ENCODE assay signal across 34 cellular contexts in the genomic region with DNA sequence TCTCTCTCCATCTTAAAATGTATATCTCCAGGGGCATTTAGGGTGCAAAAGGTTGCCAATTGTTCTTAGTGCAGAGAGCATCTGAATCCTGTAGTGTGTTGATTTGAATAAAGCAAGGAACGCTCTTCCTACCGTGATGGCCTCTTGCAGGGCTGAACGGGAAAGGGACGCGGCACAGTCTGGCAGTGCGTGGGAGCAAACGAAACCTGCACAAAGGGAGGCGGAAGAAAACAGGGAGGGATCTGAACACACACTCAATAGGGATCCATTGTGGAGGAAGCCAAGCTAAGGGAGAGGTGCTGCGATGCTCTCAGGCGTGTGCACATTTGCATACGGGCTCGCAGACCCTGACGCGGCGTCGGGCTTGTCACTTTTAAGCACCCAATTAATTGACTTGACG.
"Had no signal": no experiment of that assay in that cellular context is flagged by ENCODE, and none has a peak within 500 bp of the region (broad histone marks: within the 10 kb centered on the region; RNA-seq: fewer than 3 reads in every experiment).

No MANE protein-coding gene starts in this region.

- H3K36me3 ChIP-seq: ascending aorta, cardiac muscle cell, gastroesophageal sphincter, left ventricle myocardium inferior, pancreas, prostate gland, sigmoid colon, stomach, thyroid gland, upper lobe of left lung, vagina had no signal

- H3K27me3 Mint-ChIP-seq: activated CD4-positive, alpha-beta memory T cell treated with anti-CD3 and anti-CD28 coated beads for 36 hours; activated naive CD4-positive, alpha-beta T cell treated with anti-CD3 and anti-CD28 coated beads, Interleukin-2, amount 10 ng/mL, durations not matched to agents 7 days and 5 days; activated naive CD8-positive, alpha-beta T cell treated with anti-CD3 and anti-CD28 coated beads, Interleukin-2, amount 10 ng/mL, durations not matched to agents 7 days and 5 days had no signal

- H3K27ac Mint-ChIP-seq: activated CD4-positive, alpha-beta memory T cell treated with anti-CD3 and anti-CD28 coated beads for 36 hours; activated naive CD4-positive, alpha-beta T cell treated with anti-CD3 and anti-CD28 coated beads, Interleukin-2, amount 10 ng/mL, durations not matched to agents 7 days and 5 days; activated naive CD8-positive, alpha-beta T cell treated with anti-CD3 and anti-CD28 coated beads, Interleukin-2, amount 10 ng/mL, durations not matched to agents 7 days and 5 days; activated T-helper 1 cell treated with anti-CD3 and anti-CD28 coated beads, Interleukin-12 subunit alpha, Interleukin-12 subunit beta, Interleukin-2, Interleukin-4 antibody, amounts not matched to agents 30 ng/mL and 10 ng/mL and 1 ng/mL, durations not matched to agents 14 hours and 24 hours and 36 hours; natural killer cell treated with Interleukin-12 subunit alpha and Interleukin-12 subunit beta and Interleukin-15 and Interleukin-18, amount 100 ng/mL, for 72 hours; stimulated activated effector memory CD8-positive, alpha-beta T cell treated with anti-CD3 and anti-CD28 coated beads, Interleukin-12 subunit alpha, Interleukin-12 subunit beta, amount 100 ng/mL, for 72 hours; T-helper 2 cell treated with Interferon-gamma antibody and Interleukin-4, amounts not matched to agents 5 μg/mL and 100 μg/mL, for 36 hours had no signal

- H3K4me1 Mint-ChIP-seq: activated naive CD4-positive, alpha-beta T cell treated with anti-CD3 and anti-CD28 coated beads, Interleukin-2, amount 10 ng/mL, durations not matched to agents 7 days and 5 days; activated naive CD8-positive, alpha-beta T cell treated with anti-CD3 and anti-CD28 coated beads, Interleukin-2, amount 10 ng/mL, durations not matched to agents 7 days and 5 days; stimulated activated effector memory CD8-positive, alpha-beta T cell treated with anti-CD3 and anti-CD28 coated beads, Interleukin-12 subunit alpha, Interleukin-12 subunit beta, amount 100 ng/mL, for 72 hours had no signal

- DNase-seq: activated CD4-positive, alpha-beta memory T cell treated with anti-CD3 and anti-CD28 coated beads for 36 hours; activated CD4-positive, alpha-beta T cell treated with anti-CD3 and anti-CD28 coated beads for 4 hours; activated CD8-positive, alpha-beta memory T cell treated with anti-CD3 and anti-CD28 coated beads, Interleukin-2, amount 50 U/mL, for 4 hours; activated gamma-delta T cell; activated naive CD4-positive, alpha-beta T cell treated with anti-CD3 and anti-CD28 coated beads, Interleukin-2, amount 10 ng/mL, durations not matched to agents 7 days and 5 days; activated naive CD8-positive, alpha-beta T cell treated with anti-CD3 and anti-CD28 coated beads, Interleukin-2, amount 10 ng/mL, durations not matched to agents 7 days and 5 days; activated T-cell treated with anti-CD3 and anti-CD28 coated beads, Interleukin-2, amount 50 U/mL, for 1 hour; cerebellar nuclear complex; dorsolateral prefrontal cortex; effector memory CD4-positive, alpha-beta T cell; erythroblast; hippocampal formation; left ventricle myocardium inferior; mucosa of descending colon; nucleus accumbens; pancreas; sigmoid colon; small intestine; stimulated activated CD4-positive, alpha-beta T cell treated with anti-CD3 and anti-CD28 coated beads, Interleukin-4, amount 100 ng/mL, for 24 hours; stomach; thyroid gland; upper lobe of left lung had no signal

- H3K4me1 ChIP-seq: ascending aorta, gastroesophageal sphincter, left ventricle myocardium inferior, pancreas, prostate gland, sigmoid colon, stomach, thyroid gland, upper lobe of left lung, vagina had no signal

- ATAC-seq: gastroesophageal sphincter; mucosa of descending colon; natural killer cell treated with Interleukin-12 subunit alpha and Interleukin-12 subunit beta and Interleukin-15 and Interleukin-18, amount 100 ng/mL, for 72 hours; pancreas; stimulated activated effector memory CD8-positive, alpha-beta T cell treated with anti-CD3 and anti-CD28 coated beads, Interleukin-12 subunit alpha, Interleukin-12 subunit beta, amount 100 ng/mL, for 72 hours had no signal

- H3K9me3 ChIP-seq: ascending aorta, gastroesophageal sphincter, left ventricle myocardium inferior, mucosa of descending colon, pancreas, prostate gland, sigmoid colon, stomach, thyroid gland, upper lobe of left lung, vagina had no signal

- H3K36me3 Mint-ChIP-seq: activated CD4-positive, alpha-beta memory T cell treated with anti-CD3 and anti-CD28 coated beads for 36 hours; activated naive CD4-positive, alpha-beta T cell treated with anti-CD3 and anti-CD28 coated beads, Interleukin-2, amount 10 ng/mL, durations not matched to agents 7 days and 5 days; activated naive CD8-positive, alpha-beta T cell treated with anti-CD3 and anti-CD28 coated beads, Interleukin-2, amount 10 ng/mL, durations not matched to agents 7 days and 5 days; brain; natural killer cell treated with Interleukin-12 subunit alpha and Interleukin-12 subunit beta and Interleukin-15 and Interleukin-18, amount 100 ng/mL, for 72 hours; stimulated activated effector memory CD8-positive, alpha-beta T cell treated with anti-CD3 and anti-CD28 coated beads, Interleukin-12 subunit alpha, Interleukin-12 subunit beta, amount 100 ng/mL, for 72 hours had no signal

- H3K9me3 Mint-ChIP-seq: activated naive CD8-positive, alpha-beta T cell treated with anti-CD3 and anti-CD28 coated beads, Interleukin-2, amount 10 ng/mL, durations not matched to agents 7 days and 5 days; activated T-helper 1 cell treated with anti-CD3 and anti-CD28 coated beads, Interleukin-12 subunit alpha, Interleukin-12 subunit beta, Interleukin-2, Interleukin-4 antibody, amounts not matched to agents 30 ng/mL and 10 ng/mL and 1 ng/mL, durations not matched to agents 14 hours and 24 hours and 36 hours had no signal

- H3K27me3 ChIP-seq: ascending aorta, cardiac muscle cell, thyroid gland, upper lobe of left lung, vagina had no signal

- H3K4me3 Mint-ChIP-seq: activated CD4-positive, alpha-beta memory T cell treated with anti-CD3 and anti-CD28 coated beads for 36 hours; activated naive CD4-positive, alpha-beta T cell treated with anti-CD3 and anti-CD28 coated beads, Interleukin-2, amount 10 ng/mL, durations not matched to agents 7 days and 5 days; activated naive CD8-positive, alpha-beta T cell treated with anti-CD3 and anti-CD28 coated beads, Interleukin-2, amount 10 ng/mL, durations not matched to agents 7 days and 5 days; activated T-helper 1 cell treated with anti-CD3 and anti-CD28 coated beads, Interleukin-12 subunit alpha, Interleukin-12 subunit beta, Interleukin-2, Interleukin-4 antibody, amounts not matched to agents 30 ng/mL and 10 ng/mL and 1 ng/mL, durations not matched to agents 14 hours and 24 hours and 36 hours; natural killer cell treated with Interleukin-12 subunit alpha and Interleukin-12 subunit beta and Interleukin-15 and Interleukin-18, amount 100 ng/mL, for 72 hours; stimulated activated effector memory CD8-positive, alpha-beta T cell treated with anti-CD3 and anti-CD28 coated beads, Interleukin-12 subunit alpha, Interleukin-12 subunit beta, amount 100 ng/mL, for 72 hours; T-helper 2 cell treated with Interferon-gamma antibody and Interleukin-4, amounts not matched to agents 5 μg/mL and 100 μg/mL, for 36 hours had no signal

- FAIRE-seq: pancreas, small intestine had no signal

- H3K4me3 ChIP-seq: ascending aorta, cardiac muscle cell, coronary artery, gastroesophageal sphincter, left ventricle myocardium inferior, mucosa of descending colon, pancreas, prostate gland, sigmoid colon, stomach, thyroid gland, upper lobe of left lung, vagina had no signal

- H3K27ac ChIP-seq: ascending aorta, cardiac muscle cell, coronary artery, dorsolateral prefrontal cortex, gastroesophageal sphincter, left ventricle myocardium inferior, pancreas, prostate gland, sigmoid colon, stomach, thyroid gland, upper lobe of left lung, vagina, VCaP had no signal
